Comparison of ENCODE assay signal across 8 cellular contexts in genomic region chr7:19707240-19707639, GRCh38. TPM values are rescaled to one million over a fixed set of nuclear protein-coding genes. Genes with fewer than 3 reads are reported as not detected.
DNase-seq lines count a peak whose midpoint lies in the region; ATAC-seq and TF ChIP-seq lines count a peak whose summit lies in the region.

No MANE protein-coding gene starts in this region.

- H3K9ac ChIP-seq in SK-N-SH (no peak overlapping the region), duodenal mucosa (ENCODE audit: low read depth in 1 of 2, low read length in 2 of 2) (no peak overlapping the region), trophoblast cell (ENCODE audit: low read length) (no peak overlapping the region)

- H3F3A ChIP-seq in SK-N-SH (replicated peaks; ENCODE audit: insufficient read depth) = no peaks in the 10 kb centered on the region

- H3K4me2 ChIP-seq in SK-N-SH (peak overlapping the region; percentile 89), OCI-LY7 (ENCODE audit: low read length) (peak overlapping the region; percentile 95), osteoblast (ENCODE audit: insufficient read depth, low read length) (peak overlapping the region; percentile 92), trophoblast cell (ENCODE audit: low read length) (no peak overlapping the region)

- no peak for TF ChIP-seq CTCF in SK-N-SH (IDR thresholded peaks at IDR 0.05)
- no peak for TF ChIP-seq CTCF in OCI-LY7 (conservative IDR thresholded peaks at IDR 0.05; ENCODE audit: low read length)
- no peak for TF ChIP-seq CTCF in osteoblast (IDR thresholded peaks at IDR 0.05; ENCODE audit: extremely low read depth, low read depth, low read length)
- no peak for TF ChIP-seq CTCF in thyroid gland (IDR thresholded peaks at IDR 0.05)

- H3K23ac ChIP-seq in trophoblast cell (ENCODE audit: low read length) = no peak overlapping the region

- no peak overlapping the region for H2BK120ac ChIP-seq in trophoblast cell (ENCODE audit: insufficient read depth, low read length, poor library complexity)

- POLR2A ChIA-PET in SK-N-SH (lab: Yijun Ruan, JAX) (no interaction called here), OCI-LY7 (lab: Charles Lee) (no interaction called here)

- H3K27ac ChIP-seq in SK-N-SH (ENCODE audit: low read depth in 2 of 2, low read length in 1 of 2) (no peak overlapping the region), OCI-LY7 (ENCODE audit: low read depth, low read length, poor library complexity, severe bottlenecking) (no peak overlapping the region), duodenal mucosa (ENCODE audit: low read depth, low read length) (no peak overlapping the region), osteoblast (ENCODE audit: low read depth, low read length) (no peak overlapping the region), trophoblast cell (ENCODE audit: low read depth, low read length) (no peak overlapping the region), thyroid gland (no peak overlapping the region)

- no peak overlapping the region for H4K8ac ChIP-seq in trophoblast cell (ENCODE audit: low read depth, low read length)

- BruUV-seq in OCI-LY7 (replicated peaks; lab: Mats Ljungman, UMichigan) = no TSS peak

- H3K79me2 ChIP-seq in SK-N-SH (ENCODE audit: insufficient read depth) = peaks cover 41% of the 10 kb centered on the region
- peaks cover 50% of the 10 kb centered on the region for H3K79me2 ChIP-seq in OCI-LY7 (ENCODE audit: insufficient read depth, low read depth, low read length)
- peaks cover 51% of the 10 kb centered on the region for H3K79me2 ChIP-seq in osteoblast (ENCODE audit: insufficient read depth, low read length)
- no peaks in the 10 kb centered on the region for H3K79me2 ChIP-seq in trophoblast cell (ENCODE audit: control insufficient read depth, insufficient read depth, low read length, poor library complexity)

- H3K36me3 ChIP-seq in SK-N-SH (replicated peaks in 1 of 2; ENCODE audit: control insufficient read depth in 1 of 2, insufficient read depth in 2 of 2, low read length in 1 of 2) (peaks cover 13 to 15% of the 10 kb centered on the region in 2 experiments), OCI-LY7 (ENCODE audit: insufficient read depth, low read length) (peaks cover 25% of the 10 kb centered on the region), duodenal mucosa (ENCODE audit: control insufficient read depth in 1 of 2, insufficient read depth in 2 of 2, low read length in 2 of 2) (no peaks in the 10 kb centered on the region), osteoblast (ENCODE audit: insufficient read depth, low read length) (peaks cover 7% of the 10 kb centered on the region), trophoblast cell (ENCODE audit: control insufficient read depth in 1 of 2, insufficient read depth in 2 of 2, low read length in 2 of 2) (peaks cover 0 to 2% of the 10 kb centered on the region in 2 experiments), thyroid gland (no peaks in the 10 kb centered on the region)

- TF ChIP-seq EP300 in SK-N-SH (IDR thresholded peaks at IDR 0.05; ENCODE audit: borderline replicate concordance in 1 of 2, low read depth in 1 of 2, low read length in 1 of 2) = no peak

- no peak for TF ChIP-seq RAD21 in SK-N-SH (IDR thresholded peaks at IDR 0.05; ENCODE audit: low read length)

- H3K4ac ChIP-seq in trophoblast cell (ENCODE audit: low read depth, low read length) = no peak overlapping the region

- H4K91ac ChIP-seq in trophoblast cell (ENCODE audit: low read depth, low read length) = no peak overlapping the region

- no peak overlapping the region for H2BK5ac ChIP-seq in trophoblast cell (ENCODE audit: low read depth, low read length, poor library complexity)

- no peaks in the 10 kb centered on the region for H3K79me1 ChIP-seq in trophoblast cell (ENCODE audit: low read length)

- WGBS in SK-N-SH (ENCODE audit: low lambda C conversion rate) = 80% methylated on average over 3 of the region's 3 CpGs
- WGBS in trophoblast cell (ENCODE audit: extremely low coverage, insufficient coverage, insufficient read length) = no CpG with 5 or more reads among the region's 3 CpGs
- 47 to 50% methylated on average over 3 of the region's 3 CpGs for WGBS in thyroid gland, 2 donors

- no peak for DNase-seq in SK-N-SH
- no peak for DNase-seq in OCI-LY7 (ENCODE audit: low spot score)
- DNase-seq in osteoblast (ENCODE audit: insufficient read length, low spot score, missing footprints) = no peak
- DNase-seq in trophoblast cell = no peak
- no peak for DNase-seq in stimulated activated CD4-positive, alpha-beta T cell treated with anti-CD3 and anti-CD28 coated beads, Interleukin-1b, Interleukin-23, amount 100 ng/mL, for 48 hours
- DNase-seq in thyroid gland = no peak

- intact Hi-C loops in OCI-LY7 (cut with micrococcal nuclease; ENCODE audit: unreplicated experiment) (loop anchor here (5.0 kb wide), 1 partner anchor 485 kb away; no protein-coding TSS in a partner anchor), thyroid gland (cut with DNase I) (no loop called here)

- H3K4me1 ChIP-seq in SK-N-SH (ENCODE audit: control insufficient read depth in 1 of 2, insufficient read depth in 2 of 2, low read depth in 1 of 2, low read length in 1 of 2) (peaks cover 0 to 16% of the 10 kb centered on the region in 2 experiments; a peak in 2 of 4 replicates), OCI-LY7 (ENCODE audit: insufficient read depth, low read length, poor library complexity, severe bottlenecking) (peaks cover 26% of the 10 kb centered on the region), duodenal mucosa (ENCODE audit: control insufficient read depth in 1 of 2, insufficient read depth in 2 of 2, low read length in 2 of 2) (peaks cover 12 to 18% of the 10 kb centered on the region in 2 donors), osteoblast (ENCODE audit: insufficient read depth, low read length) (peaks cover 11% of the 10 kb centered on the region), trophoblast cell (ENCODE audit: control insufficient read depth in 1 of 2, insufficient read depth in 2 of 2, low read length in 2 of 2) (no peaks in the 10 kb centered on the region), thyroid gland (peaks cover 14 to 15% of the 10 kb centered on the region in 2 donors)

- no peak overlapping the region for H3K18ac ChIP-seq in trophoblast cell (ENCODE audit: low read length)

- CTCF ChIA-PET in SK-N-SH (lab: Yijun Ruan, JAX) = no interaction called here
- CTCF ChIA-PET in OCI-LY7 (lab: Charles Lee; ENCODE audit: unreplicated experiment) = no interaction called here

- H2AFZ ChIP-seq in SK-N-SH (ENCODE audit: low read depth) = no peak overlapping the region
- H2AFZ ChIP-seq in OCI-LY7 (ENCODE audit: low read length) = no peak overlapping the region
- H2AFZ ChIP-seq in osteoblast (ENCODE audit: low read length) = no peak overlapping the region
- H2AFZ ChIP-seq in trophoblast cell (ENCODE audit: insufficient read depth, low read length, poor library complexity) = no peak overlapping the region

- H2AK5ac ChIP-seq in trophoblast cell (ENCODE audit: low read length) = no peak overlapping the region

- no peak overlapping the region for H3K14ac ChIP-seq in trophoblast cell (ENCODE audit: low read length)

- ATAC-seq in SK-N-SH treated with all-trans-retinoic acid at 6 μM for 48 hours = no peak

- H2BK12ac ChIP-seq in trophoblast cell (ENCODE audit: low read length) = no peak overlapping the region

- H3K4me3 ChIP-seq in SK-N-SH (ENCODE audit: low read depth in 2 of 2, low read length in 1 of 2) (peak overlapping the region in 1 of 2 experiments; percentile 82; a peak in 1 of 4 replicates), OCI-LY7 (ENCODE audit: low read depth, low read length, poor library complexity, severe bottlenecking) (peak overlapping the region; percentile 98), duodenal mucosa (ENCODE audit: low read depth in 1 of 2, low read length in 2 of 2) (peak overlapping the region; percentile 96 to 99), osteoblast (ENCODE audit: insufficient read depth, low read length) (no peak overlapping the region), trophoblast cell (ENCODE audit: low read depth, low read length) (no peak overlapping the region), thyroid gland (replicated peaks in 1 of 3) (no peak overlapping the region)

- H3K9me3 ChIP-seq in SK-N-SH (no peaks in the 10 kb centered on the region), OCI-LY7 (ENCODE audit: low read length) (no peaks in the 10 kb centered on the region), duodenal mucosa (ENCODE audit: control insufficient read depth in 1 of 2, low read length in 2 of 2) (no peaks in the 10 kb centered on the region), osteoblast (ENCODE audit: low read depth, low read length) (no peaks in the 10 kb centered on the region), trophoblast cell (ENCODE audit: insufficient read depth, low read depth, low read length) (no peaks in the 10 kb centered on the region), thyroid gland (no peaks in the 10 kb centered on the region)

- no peaks in the 10 kb centered on the region for H3K27me3 ChIP-seq in SK-N-SH (ENCODE audit: insufficient read depth)
- H3K27me3 ChIP-seq in duodenal mucosa (ENCODE audit: control insufficient read depth in 1 of 2, insufficient read depth in 2 of 2, low read length in 2 of 2) = peaks cover 0 to 2% of the 10 kb centered on the region in 2 donors
- no peaks in the 10 kb centered on the region for H3K27me3 ChIP-seq in osteoblast (ENCODE audit: insufficient read depth, low read length)
- H3K27me3 ChIP-seq in trophoblast cell (ENCODE audit: insufficient read depth, low read length) = no peaks in the 10 kb centered on the region
- H3K27me3 ChIP-seq in thyroid gland = no peaks in the 10 kb centered on the region

- no peak for TF ChIP-seq POLR2A in thyroid gland (IDR thresholded peaks at IDR 0.05)

- no peaks in the 10 kb centered on the region for H3K9me2 ChIP-seq in SK-N-SH
- H3K9me2 ChIP-seq in OCI-LY7 (ENCODE audit: insufficient read depth, low read length) = no peaks in the 10 kb centered on the region

- H4K12ac ChIP-seq in trophoblast cell (ENCODE audit: low read depth, low read length) = no peak overlapping the region

- H4K20me1 ChIP-seq in SK-N-SH (ENCODE audit: insufficient read depth) = no peaks in the 10 kb centered on the region
- H4K20me1 ChIP-seq in OCI-LY7 (ENCODE audit: insufficient read depth, low read length) = peaks cover 25% of the 10 kb centered on the region; the same call in 1 of the 2 replicates
- no peaks in the 10 kb centered on the region for H4K20me1 ChIP-seq in osteoblast (ENCODE audit: insufficient read depth, low read length)

TF ChIP-seq in SK-N-SH, 30 proteins besides CTCF, POLR2A, EP300 and RAD21 (continues in another document):
- no peak for TF ChIP-seq MXI1 (IDR thresholded peaks at IDR 0.05; ENCODE audit: low read depth, low read length)

RNA-seq across cellular contexts. Expression of gene POLR1F, which starts 1.6 kb away (rescaled TPM):
- polyA plus RNA-seq in SK-N-SH (2012; rRNA removed) = 5.1 and 8.1 TPM in 2 replicates
- polyA plus RNA-seq in SK-N-SH (2012; cell fraction: cytosol; rRNA removed) = 8.4 and 13.0 TPM in 2 replicates
- 4.3 and 11.7 TPM in 2 replicates for polyA plus RNA-seq in SK-N-SH (2012; cell fraction: nucleus; rRNA removed)
- total RNA-seq in OCI-LY7 (2014; rRNA removed; shearing (Covaris generic)) = 17.7 and 25.1 TPM in 2 replicates
- total RNA-seq in OCI-LY7 (2022) (16.2 and 23.9 TPM in 2 replicates), osteoblast (14.7 and 18.8 TPM in 2 replicates), thyroid gland (10 to 100 TPM; 12.7 to 17.2 (median 15.4) TPM)
- 8.9 and 9.3 TPM in 2 replicates for polyA plus RNA-seq in trophoblast cell (2013)

Comparison
In these comparisons a context has a peak if more than half of its experiments do, and no peak if none do; other contexts are left out.
1. H3K4me3 ChIP-seq: peak in OCI-LY7 (single experiment) and duodenal mucosa (2 of 2); none in osteoblast (single experiment), trophoblast cell (single experiment) and thyroid gland (0 of 3).